ENCODE assay signal across 17 cellular contexts in the genomic region with DNA sequence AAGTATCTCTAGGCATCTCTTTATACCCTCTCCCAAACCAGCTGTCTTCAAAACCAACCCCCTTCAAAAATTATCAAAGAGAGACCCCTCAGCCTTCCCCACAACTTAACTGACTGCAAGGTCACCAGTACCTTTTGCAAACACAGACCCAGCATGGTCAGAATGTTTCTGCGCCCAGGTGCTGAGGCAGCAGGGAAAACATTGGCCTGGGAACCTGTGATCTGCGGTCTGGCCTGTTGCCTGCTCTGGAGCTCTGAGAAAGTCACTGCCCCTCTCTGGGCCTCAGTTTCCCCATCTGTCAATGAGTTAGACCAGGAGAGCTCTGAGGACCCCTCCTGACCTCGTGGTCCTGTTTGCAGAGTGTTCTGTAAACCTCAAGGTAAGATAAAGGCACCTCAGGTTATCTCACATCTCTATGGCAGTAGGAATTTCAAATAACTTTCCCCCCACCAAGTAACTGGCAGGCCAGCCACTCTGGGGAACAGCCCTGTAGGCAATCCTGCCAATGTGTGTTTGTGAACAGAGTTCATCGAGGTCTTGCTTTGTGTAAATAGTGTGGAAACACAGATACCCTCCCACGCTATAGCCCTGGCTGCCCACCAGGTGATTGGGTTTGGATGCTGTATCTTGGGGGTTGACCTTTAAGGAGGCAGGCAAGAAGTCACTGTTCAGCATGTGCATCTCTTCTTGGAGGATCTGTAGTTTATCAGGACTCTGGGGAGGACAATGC.
"Had no signal": no experiment of that assay in that cellular context is flagged by ENCODE, and none has a peak within 500 bp of the region (broad histone marks: within the 10 kb centered on the region; RNA-seq: fewer than 3 reads in every experiment).

No MANE protein-coding gene starts in this region.

- H3K9me3 Mint-ChIP-seq: activated CD4-positive, alpha-beta memory T cell treated with anti-CD3 and anti-CD28 coated beads, Interleukin-2, amount 10 ng/mL, durations not matched to agents 7 days and 5 days; activated naive CD4-positive, alpha-beta T cell treated with anti-CD3 and anti-CD28 coated beads, Interleukin-2, amount 50 U/mL, for 72 hours; central memory CD8-positive, alpha-beta T cell had no signal

- H3K27ac Mint-ChIP-seq: activated CD4-positive, alpha-beta memory T cell treated with anti-CD3 and anti-CD28 coated beads, Interleukin-2, amount 10 ng/mL, durations not matched to agents 7 days and 5 days; activated CD4-positive, alpha-beta T cell treated with anti-CD3 and anti-CD28 coated beads for 36 hours; activated naive CD4-positive, alpha-beta T cell treated with anti-CD3 and anti-CD28 coated beads, Interleukin-2, amount 50 U/mL, for 72 hours; T-helper 17 cell had no signal

- H3K4me1 Mint-ChIP-seq: central memory CD8-positive, alpha-beta T cell had no signal

- H3K36me3 ChIP-seq: esophagus squamous epithelium, left lung, sigmoid colon, spleen, thyroid gland had no signal

- H3K4me3 Mint-ChIP-seq: activated CD4-positive, alpha-beta memory T cell treated with anti-CD3 and anti-CD28 coated beads, Interleukin-2, amount 10 ng/mL, durations not matched to agents 7 days and 5 days; activated CD4-positive, alpha-beta T cell treated with anti-CD3 and anti-CD28 coated beads for 36 hours; central memory CD8-positive, alpha-beta T cell; T-helper 17 cell had no signal

- ATAC-seq: activated CD4-positive, alpha-beta T cell treated with anti-CD3 and anti-CD28 coated beads for 36 hours; activated naive CD4-positive, alpha-beta T cell treated with anti-CD3 and anti-CD28 coated beads, Interleukin-2, amount 50 U/mL, for 72 hours; body of pancreas; left lung; T-helper 17 cell had no signal

- H3K27ac ChIP-seq: body of pancreas, esophagus squamous epithelium, sigmoid colon, spleen, thyroid gland had no signal

- DNase-seq: activated CD4-positive, alpha-beta memory T cell treated with anti-CD3 and anti-CD28 coated beads, Interleukin-2, amount 10 ng/mL, durations not matched to agents 7 days and 5 days; activated CD4-positive, alpha-beta T cell treated with anti-CD3 and anti-CD28 coated beads for 36 hours; activated effector memory CD4-positive, alpha-beta T cell treated with anti-CD3 and anti-CD28 coated beads, Interleukin-2, amount 50 U/mL, for 16 hours; activated T-cell treated with anti-CD3 and anti-CD28 coated beads, Interleukin-2, amount 50 U/mL, for 48 hours; amygdala; cortex of kidney; effector CD4-positive, alpha-beta T cell; esophagus squamous epithelium; hippocampal formation; left lung; sigmoid colon; spleen; T-helper 17 cell; thyroid gland had no signal

- H3K36me3 Mint-ChIP-seq: activated naive CD4-positive, alpha-beta T cell treated with anti-CD3 and anti-CD28 coated beads, Interleukin-2, amount 50 U/mL, for 72 hours had no signal

- H3K4me3 ChIP-seq: body of pancreas, esophagus squamous epithelium, left lung, sigmoid colon, spleen, thyroid gland had no signal

- H3K27me3 ChIP-seq: body of pancreas had no signal

- H3K9me3 ChIP-seq: body of pancreas, esophagus squamous epithelium, left lung, sigmoid colon, spleen, thyroid gland had no signal
